In the genomic region with DNA sequence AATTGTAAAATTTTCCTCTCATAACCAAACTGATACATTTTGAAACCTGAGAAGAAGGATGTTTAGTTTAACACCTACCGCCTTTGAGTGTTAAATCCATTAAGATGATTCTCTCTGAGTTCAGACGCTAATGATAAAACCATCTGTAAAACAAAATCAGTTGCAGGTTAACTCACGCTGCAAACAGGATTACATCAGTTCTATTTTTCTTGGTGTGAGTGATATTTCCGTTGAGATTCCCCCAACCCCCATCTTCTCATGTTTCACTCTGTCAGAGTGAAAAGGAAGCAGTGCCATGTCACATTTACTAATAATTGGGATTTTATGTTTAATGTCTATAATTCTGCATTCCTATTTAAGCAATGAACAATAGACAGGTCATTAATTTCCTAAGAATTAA, we compare ENCODE assay signal across 9 cellular contexts.
DNase-seq lines count a peak whose midpoint lies in the region; ATAC-seq and TF ChIP-seq lines count a peak whose summit lies in the region.
"Had no signal": no experiment of that assay in that cellular context is flagged by ENCODE, and none has a peak within 500 bp of the region (broad histone marks: within the 10 kb centered on the region; RNA-seq: fewer than 3 reads in every experiment).

No MANE protein-coding gene starts in this region.

- H3K9ac ChIP-seq in MM.1S (ENCODE audit: low read length): no peak overlapping the region

- no peaks in the 10 kb centered on the region for H3K36me3 ChIP-seq in MM.1S (replicated peaks; ENCODE audit: insufficient read depth, low read length)
- H3K36me3 ChIP-seq: heart left ventricle had no signal

- H3K27ac ChIP-seq in MM.1S (ENCODE audit: low read length): no peak overlapping the region
- H3K27ac ChIP-seq: VCaP had no signal

- peaks cover 42% of the 10 kb centered on the region for H3K4me1 Mint-ChIP-seq in activated T-helper 1 cell treated with anti-CD3 and anti-CD28 coated beads, Interleukin-12 subunit alpha, Interleukin-12 subunit beta, Interleukin-2, Interleukin-4 antibody, amounts not matched to agents 30 ng/mL and 10 ng/mL and 1 ng/mL, durations not matched to agents 14 hours and 24 hours and 36 hours (ENCODE audit: low read depth)
- peaks cover 32% of the 10 kb centered on the region for H3K4me1 Mint-ChIP-seq in nephron progenitor cell

- no peak overlapping the region for H3K4me2 ChIP-seq in MM.1S (ENCODE audit: low read depth, low read length)

- H3K27ac Mint-ChIP-seq in activated T-helper 1 cell treated with anti-CD3 and anti-CD28 coated beads, Interleukin-12 subunit alpha, Interleukin-12 subunit beta, Interleukin-2, Interleukin-4 antibody, amounts not matched to agents 30 ng/mL and 10 ng/mL and 1 ng/mL, durations not matched to agents 14 hours and 24 hours and 36 hours: peak overlapping the region; percentile 89
- peak overlapping the region; percentile 88 for H3K27ac Mint-ChIP-seq in nephron progenitor cell

- no peaks in the 10 kb centered on the region for H3K4me1 ChIP-seq in MM.1S (ENCODE audit: low read length)

- DNase-seq in MM.1S (peak; percentile 34), nephron progenitor cell (no peak), hippocampal formation (lab: John Stamatoyannopoulos, UW) (no peak), head of caudate nucleus (no peak)
- DNase-seq in activated T-helper 1 cell treated with anti-CD3 and anti-CD28 coated beads, Interleukin-12 subunit alpha, Interleukin-12 subunit beta, Interleukin-2, Interleukin-4 antibody, amounts not matched to agents 30 ng/mL and 10 ng/mL and 1 ng/mL, durations not matched to agents 14 hours and 24 hours and 36 hours (ENCODE audit: low spot score): no peak
- DNase-seq: heart left ventricle had no signal

- H3K9me3 Mint-ChIP-seq in activated T-helper 1 cell treated with anti-CD3 and anti-CD28 coated beads, Interleukin-12 subunit alpha, Interleukin-12 subunit beta, Interleukin-2, Interleukin-4 antibody, amounts not matched to agents 30 ng/mL and 10 ng/mL and 1 ng/mL, durations not matched to agents 14 hours and 24 hours and 36 hours: peaks cover 11% of the 10 kb centered on the region
- H3K9me3 Mint-ChIP-seq in nephron progenitor cell: peaks cover 26% of the 10 kb centered on the region

- H3K27me3 Mint-ChIP-seq in activated T-helper 1 cell treated with anti-CD3 and anti-CD28 coated beads, Interleukin-12 subunit alpha, Interleukin-12 subunit beta, Interleukin-2, Interleukin-4 antibody, amounts not matched to agents 30 ng/mL and 10 ng/mL and 1 ng/mL, durations not matched to agents 14 hours and 24 hours and 36 hours (ENCODE audit: insufficient read depth): no peaks in the 10 kb centered on the region
- H3K27me3 Mint-ChIP-seq in nephron progenitor cell (ENCODE audit: low read depth, poor library complexity): no peaks in the 10 kb centered on the region

- no peak overlapping the region for H3K4me3 Mint-ChIP-seq in activated T-helper 1 cell treated with anti-CD3 and anti-CD28 coated beads, Interleukin-12 subunit alpha, Interleukin-12 subunit beta, Interleukin-2, Interleukin-4 antibody, amounts not matched to agents 30 ng/mL and 10 ng/mL and 1 ng/mL, durations not matched to agents 14 hours and 24 hours and 36 hours
- H3K4me3 Mint-ChIP-seq in nephron progenitor cell: peak overlapping the region; percentile 63

- no peaks in the 10 kb centered on the region for H3K9me2 ChIP-seq in MM.1S (replicated peaks; ENCODE audit: insufficient read depth, low read length)

- no peak for TF ChIP-seq CTCF in MM.1S (IDR thresholded peaks at IDR 0.05; ENCODE audit: low read length)
- no peak for TF ChIP-seq CTCF in nephron progenitor cell (IDR thresholded peaks at IDR 0.05)

- no peaks in the 10 kb centered on the region for H3K79me2 ChIP-seq in MM.1S (ENCODE audit: low read length)

- H3K4me3 ChIP-seq in MM.1S (ENCODE audit: low read length): no peak overlapping the region
- H3K4me3 ChIP-seq: heart left ventricle had no signal

- intact Hi-C loops in activated T-helper 1 cell treated with anti-CD3 and anti-CD28 coated beads, Interleukin-12 subunit alpha, Interleukin-12 subunit beta, Interleukin-2, Interleukin-4 antibody, amounts not matched to agents 30 ng/mL and 10 ng/mL and 1 ng/mL, durations not matched to agents 14 hours and 24 hours and 36 hours (cut with micrococcal nuclease): loop anchor here (1.0 to 10.0 kb wide), 6 partner anchors 18 to 1046 kb away; a partner anchor contains a TSS
- intact Hi-C loops in head of caudate nucleus (cut with DNase I): no loop called here

- no peaks in the 10 kb centered on the region for H3K27me3 ChIP-seq in MM.1S (replicated peaks; ENCODE audit: insufficient read depth, low read length)
- H3K27me3 ChIP-seq: heart left ventricle had no signal

- peak; percentile 50 for ATAC-seq in GM18867 (IDR thresholded peaks at IDR 0.05; ENCODE audit: unreplicated experiment)
- no peak for ATAC-seq in GM19328 (IDR thresholded peaks at IDR 0.05; ENCODE audit: unreplicated experiment)

- peaks cover 15% of the 10 kb centered on the region for H3K36me3 Mint-ChIP-seq in activated T-helper 1 cell treated with anti-CD3 and anti-CD28 coated beads, Interleukin-12 subunit alpha, Interleukin-12 subunit beta, Interleukin-2, Interleukin-4 antibody, amounts not matched to agents 30 ng/mL and 10 ng/mL and 1 ng/mL, durations not matched to agents 14 hours and 24 hours and 36 hours (ENCODE audit: low read depth)
- peaks cover 37% of the 10 kb centered on the region for H3K36me3 Mint-ChIP-seq in nephron progenitor cell (ENCODE audit: low read depth)

- no peaks in the 10 kb centered on the region for H3K9me3 ChIP-seq in MM.1S (replicated peaks; ENCODE audit: insufficient read depth, low read length)
- H3K9me3 ChIP-seq: heart left ventricle had no signal

- no peaks in the 10 kb centered on the region for H3F3A ChIP-seq in MM.1S (ENCODE audit: insufficient read depth, low read length)

- H2AFZ ChIP-seq in MM.1S (ENCODE audit: low read length): no peak overlapping the region

- H4K20me1 ChIP-seq in MM.1S (ENCODE audit: insufficient read depth, low read length): no peaks in the 10 kb centered on the region
